1 cellular context compared by ENCODE assay signal in the genomic region with DNA sequence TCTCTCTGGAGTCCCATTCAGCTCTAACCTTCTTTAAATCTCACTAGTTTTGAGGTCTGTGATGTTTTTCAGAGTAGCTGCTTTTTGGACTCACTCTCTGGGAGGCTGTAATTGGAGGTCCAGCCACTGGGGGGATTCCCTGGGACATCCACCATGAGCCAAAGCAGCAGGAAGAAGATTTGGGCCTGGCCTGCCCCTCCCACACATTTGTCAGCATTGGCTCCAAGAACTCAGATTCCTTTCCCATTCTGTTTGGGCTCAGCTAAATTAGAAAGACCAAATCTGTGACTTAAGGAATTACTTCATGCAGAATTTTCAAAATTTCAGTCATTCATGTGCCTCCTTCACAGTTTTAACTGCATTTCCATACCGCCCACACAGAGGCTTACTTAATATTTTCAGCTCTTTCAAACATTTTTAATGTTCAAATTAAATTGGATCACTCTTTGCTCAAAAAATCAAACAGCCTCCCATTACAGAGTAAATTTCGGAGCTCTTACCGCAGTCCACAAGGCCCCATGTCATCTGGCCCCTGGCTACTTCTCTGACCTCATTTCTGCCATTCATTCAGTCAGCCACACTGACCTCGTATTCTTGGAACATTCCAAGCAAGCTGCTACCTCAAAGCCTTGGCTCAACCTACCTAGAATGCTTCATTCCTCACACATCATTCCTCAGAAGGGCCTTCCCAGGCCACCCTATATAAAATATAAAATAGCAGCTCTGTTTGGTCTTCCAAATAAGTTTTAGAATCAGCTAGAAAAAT.
TF ChIP-seq lines count a peak whose summit lies in the region.

No MANE protein-coding gene starts in this region.

TF ChIP-seq in HCT116, 20 proteins besides CTCF, POLR2A, EP300 and RAD21 (continued from another document):
- TF ChIP-seq, protein P1, sequence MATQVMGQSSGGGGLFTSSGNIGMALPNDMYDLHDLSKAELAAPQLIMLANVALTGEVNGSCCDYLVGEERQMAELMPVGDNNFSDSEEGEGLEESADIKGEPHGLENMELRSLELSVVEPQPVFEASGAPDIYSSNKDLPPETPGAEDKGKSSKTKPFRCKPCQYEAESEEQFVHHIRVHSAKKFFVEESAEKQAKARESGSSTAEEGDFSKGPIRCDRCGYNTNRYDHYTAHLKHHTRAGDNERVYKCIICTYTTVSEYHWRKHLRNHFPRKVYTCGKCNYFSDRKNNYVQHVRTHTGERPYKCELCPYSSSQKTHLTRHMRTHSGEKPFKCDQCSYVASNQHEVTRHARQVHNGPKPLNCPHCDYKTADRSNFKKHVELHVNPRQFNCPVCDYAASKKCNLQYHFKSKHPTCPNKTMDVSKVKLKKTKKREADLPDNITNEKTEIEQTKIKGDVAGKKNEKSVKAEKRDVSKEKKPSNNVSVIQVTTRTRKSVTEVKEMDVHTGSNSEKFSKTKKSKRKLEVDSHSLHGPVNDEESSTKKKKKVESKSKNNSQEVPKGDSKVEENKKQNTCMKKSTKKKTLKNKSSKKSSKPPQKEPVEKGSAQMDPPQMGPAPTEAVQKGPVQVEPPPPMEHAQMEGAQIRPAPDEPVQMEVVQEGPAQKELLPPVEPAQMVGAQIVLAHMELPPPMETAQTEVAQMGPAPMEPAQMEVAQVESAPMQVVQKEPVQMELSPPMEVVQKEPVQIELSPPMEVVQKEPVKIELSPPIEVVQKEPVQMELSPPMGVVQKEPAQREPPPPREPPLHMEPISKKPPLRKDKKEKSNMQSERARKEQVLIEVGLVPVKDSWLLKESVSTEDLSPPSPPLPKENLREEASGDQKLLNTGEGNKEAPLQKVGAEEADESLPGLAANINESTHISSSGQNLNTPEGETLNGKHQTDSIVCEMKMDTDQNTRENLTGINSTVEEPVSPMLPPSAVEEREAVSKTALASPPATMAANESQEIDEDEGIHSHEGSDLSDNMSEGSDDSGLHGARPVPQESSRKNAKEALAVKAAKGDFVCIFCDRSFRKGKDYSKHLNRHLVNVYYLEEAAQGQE (IDR thresholded peaks at IDR 0.05; ENCODE audit: low read depth) = no peak
- TF ChIP-seq TCF7L2 (IDR thresholded peaks at IDR 0.05; ENCODE audit: borderline replicate concordance, extremely low read depth, insufficient read depth, insufficient read length) (no peak), FOSL1 (IDR thresholded peaks at IDR 0.05; ENCODE audit: low read depth) (no peak)
